ENCODE assay signal across 9 cellular contexts in genomic region chr3:149553781-149554451, GRCh38.
DNase-seq lines count a peak whose midpoint lies in the region; ATAC-seq, FAIRE-seq and TF ChIP-seq lines count a peak whose summit lies in the region.
"Had no signal": no experiment of that assay in that cellular context is flagged by ENCODE, and none has a peak within 500 bp of the region (broad histone marks: within the 10 kb centered on the region; RNA-seq: fewer than 3 reads in every experiment).

No MANE protein-coding gene starts in this region.

- H3K36me3 Mint-ChIP-seq in Calu3 (ENCODE audit: insufficient read depth, unreplicated experiment) = peaks cover 94% of the 10 kb centered on the region

- POLR2A ChIA-PET in K562 (lab: Yijun Ruan, JAX) = no interaction called here

- TF ChIP-seq RAD21 in K562 (CRISPR knock-in tag; conservative IDR thresholded peaks at IDR 0.05 in 1 of 2, IDR thresholded peaks at IDR 0.05 in 1 of 2) = no peak

- H3K79me2 ChIP-seq in K562 (ENCODE audit: control insufficient read depth, insufficient read depth, low read length) = no peaks in the 10 kb centered on the region

- no peak overlapping the region for H2AFZ ChIP-seq in K562 (ENCODE audit: low read depth, low read length)

- CTCF ChIA-PET in Calu3 (lab: Charles Lee) (interaction anchor here (0.6 to 2.2 kb wide), 14 partner anchors 9 to 393 kb away, joined by 3 to 8 read pairs (median 4); partner anchors contain the start of genes TM4SF1 and WWTR1), K562 (lab: Yijun Ruan, JAX; ENCODE audit: low intra/inter-chr PET ratio) (no interaction called here)

- under 1% methylated on average over 13 of the region's 13 CpGs for WGBS in K562 (ENCODE audit: insufficient coverage, low coverage, missing lambda C conversion rate)
- 36 to 54% (median 52%) methylated on average over 13 of the region's 13 CpGs for WGBS in psoas muscle, 3 donors

- H3K4me1 Mint-ChIP-seq in Calu3 (ENCODE audit: low read depth, unreplicated experiment) = peaks cover 81% of the 10 kb centered on the region

- no peak for TF ChIP-seq EP300 in K562 (IDR thresholded peaks at IDR 0.05; ENCODE audit: low read length)

- H4K20me1 ChIP-seq in K562 (replicated peaks; ENCODE audit: control insufficient read depth, insufficient read depth, low read length) = no peaks in the 10 kb centered on the region

- BruUV-seq in Calu3 (replicated peaks; lab: Mats Ljungman, UMichigan) = no TSS peak
- BruUV-seq in K562 (replicated peaks; lab: Mats Ljungman, UMichigan) = no TSS peak

- H3K36me3 ChIP-seq in K562 (ENCODE audit: control insufficient read depth, insufficient read depth, low read length) = no peaks in the 10 kb centered on the region
- no peaks in the 10 kb centered on the region for H3K36me3 ChIP-seq in right atrium auricular region
- no peaks in the 10 kb centered on the region for H3K36me3 ChIP-seq in psoas muscle (ENCODE audit: insufficient read depth in 1 of 2, low read depth in 1 of 2)

- H3K9me1 ChIP-seq in K562 (ENCODE audit: control insufficient read depth, insufficient read depth, low read length) = no peaks in the 10 kb centered on the region

- in situ Hi-C loops in K562 (cut with MboI) = no loop called here

- H3K4me1 ChIP-seq in K562 (replicated peaks in 1 of 2; ENCODE audit: control insufficient read depth in 2 of 2, insufficient read depth in 2 of 2, low read length in 2 of 2) (no peaks in the 10 kb centered on the region), right atrium auricular region (peaks cover 0 to 46% of the 10 kb centered on the region in 2 donors), psoas muscle (peaks cover 59% of the 10 kb centered on the region)

- TF ChIP-seq POLR2A in K562 (conservative IDR thresholded peaks at IDR 0.05) = no peak

- H3K27ac ChIP-seq in K562 (ENCODE audit: extremely low read depth, low read depth, low read length) (no peak overlapping the region), right atrium auricular region (peak overlapping the region; percentile 36 to 60), psoas muscle (peak overlapping the region; percentile 64)

- peaks cover 5 to 24% of the 10 kb centered on the region in 2 experiments; a peak in 3 of 5 replicates for H3K27me3 ChIP-seq in K562 (ENCODE audit: control insufficient read depth in 2 of 2, insufficient read depth in 2 of 2, low read length in 2 of 2)
- no peaks in the 10 kb centered on the region for H3K27me3 ChIP-seq in right atrium auricular region
- H3K27me3 ChIP-seq in psoas muscle (ENCODE audit: insufficient read depth in 3 of 3, low read length in 2 of 3) = no peaks in the 10 kb centered on the region

- ATAC-seq in K562 = no peak
- ATAC-seq in psoas muscle = peak; percentile 30 to 40 (median 34)
- ATAC-seq in GM18867 (IDR thresholded peaks at IDR 0.05; ENCODE audit: unreplicated experiment) = no peak

- TF ChIP-seq CTCF in Calu3 (IDR thresholded peaks at IDR 0.05; ENCODE audit: unreplicated experiment) (no peak), K562 (IDR thresholded peaks at IDR 0.05 in 2 of 3, conservative IDR thresholded peaks at IDR 0.05 in 1 of 3; ENCODE audit: insufficient read depth in 2 of 3, low read depth in 1 of 3, low read length in 3 of 3) (no peak), right atrium auricular region (IDR thresholded peaks at IDR 0.05) (no peak), psoas muscle (IDR thresholded peaks at IDR 0.05) (no peak)

- FAIRE-seq in K562 (lab: Jason Lieb, UNC) = no peak
- FAIRE-seq in frontal cortex (lab: Jason Lieb, UNC) = no peak

- no peak overlapping the region for H3K4me2 ChIP-seq in K562 (ENCODE audit: insufficient read depth, low read length)

- H3K9me3 ChIP-seq in K562 (replicated peaks; ENCODE audit: control insufficient read depth, insufficient read depth, low read depth, low read length) (no peaks in the 10 kb centered on the region), right atrium auricular region (no peaks in the 10 kb centered on the region), psoas muscle (no peaks in the 10 kb centered on the region)

- H3K27ac Mint-ChIP-seq in Calu3 (ENCODE audit: unreplicated experiment) = peak overlapping the region; percentile 96

- peak; percentile 62 for DNase-seq in Calu3
- no peak for DNase-seq in K562 (ENCODE audit: extremely low read depth in 1 of 4, low spot score in 3 of 4)
- no peak for DNase-seq in right atrium auricular region (ENCODE audit: low spot score)
- DNase-seq in psoas muscle = no peak
- DNase-seq in HPDE6-E6E7 (ENCODE audit: extremely low spot score) = no peak
- DNase-seq in frontal cortex (ENCODE audit: low spot score in 2 of 2) = no peak
- DNase-seq in NK-92 treated with Interleukin-12 subunit alpha and Interleukin-12 subunit beta, amount 100 ng/mL, for 24 hours (lab: John Stamatoyannopoulos, UW) = no peak
- DNase-seq: DMS153 had no signal

- intact Hi-C loops in Calu3 (cut with micrococcal nuclease; ENCODE audit: unreplicated experiment) (loop anchor here (1.0 to 2.0 kb wide), 2 partner anchors 14 to 29 kb away; no protein-coding TSS in a partner anchor), K562 (cut with micrococcal nuclease) (no loop called here), psoas muscle (cut with DNase I) (no loop called here)

- H3K27me3 Mint-ChIP-seq in Calu3 (ENCODE audit: unreplicated experiment) = no peaks in the 10 kb centered on the region

- H3K4me3 ChIP-seq in K562 (no peak overlapping the region), right atrium auricular region (no peak overlapping the region), psoas muscle (no peak overlapping the region)

- no peaks in the 10 kb centered on the region for H3K9me3 Mint-ChIP-seq in Calu3 (ENCODE audit: low read depth, unreplicated experiment)

- H3K9ac ChIP-seq in K562 (ENCODE audit: insufficient read depth in 1 of 2, low read depth in 2 of 2, low read length in 2 of 2) = no peak overlapping the region

- peak overlapping the region; percentile 51 for H3K4me3 Mint-ChIP-seq in Calu3 (ENCODE audit: low read depth, unreplicated experiment)

TF ChIP-seq in K562, 482 proteins besides CTCF, POLR2A, EP300 and RAD21:
- TF ChIP-seq ZBED1 (IDR thresholded peaks at IDR 0.05) = no peak
- TF ChIP-seq EHMT2 (IDR thresholded peaks at IDR 0.05) = no peak
- TF ChIP-seq ZNF316 (IDR thresholded peaks at IDR 0.05) = 0 out of 2 replicates have a peak, but pooled peaks have one; percentile 4

Comparison
In these comparisons a context has a peak if more than half of its experiments do, and no peak if none do; other contexts are left out.
1. ATAC-seq: peak in psoas muscle (4 of 4); none in K562 (single experiment) and GM18867 (single experiment).